ENCODE assay signal across 14 cellular contexts in the genomic region with DNA sequence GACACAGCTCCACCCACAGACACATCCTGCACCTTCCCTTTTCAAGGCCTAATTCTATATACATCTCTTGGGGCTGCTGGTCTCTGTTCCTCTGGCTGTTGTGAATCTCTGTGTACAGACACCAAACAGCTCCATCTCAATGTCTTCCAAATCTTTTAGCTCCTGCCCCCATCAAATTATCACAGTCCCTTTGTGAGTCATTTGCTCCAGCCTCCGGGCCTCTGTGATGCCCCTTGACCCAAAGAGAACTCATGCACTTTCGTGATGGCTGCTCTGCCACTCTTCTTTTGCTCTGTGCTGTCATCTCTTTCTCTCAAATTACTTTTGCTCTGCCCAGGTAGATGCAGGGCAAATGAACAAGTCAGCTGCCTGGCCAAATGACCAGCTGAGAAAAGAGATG.
DNase-seq lines count a peak whose midpoint lies in the region; ATAC-seq and TF ChIP-seq lines count a peak whose summit lies in the region.
"Had no signal": no experiment of that assay in that cellular context is flagged by ENCODE, and none has a peak within 500 bp of the region (broad histone marks: within the 10 kb centered on the region; RNA-seq: fewer than 3 reads in every experiment).

No MANE protein-coding gene starts in this region.

- H3K36me3 ChIP-seq in HCT116 (ENCODE audit: control insufficient read depth in 1 of 2, insufficient read depth in 2 of 2, low read length in 2 of 2), result no peaks in the 10 kb centered on the region; a peak in 1 of 4 replicates
- H3K36me3 ChIP-seq: BE2C had no signal

- ATAC-seq in HCT116, result no peak; the same call in 1 of the 2 replicates
- ATAC-seq in HG03571 (IDR thresholded peaks at IDR 0.05; ENCODE audit: unreplicated experiment), result no peak

- H3K9me3 ChIP-seq in HCT116 (ENCODE audit: control insufficient read depth in 1 of 2, insufficient read depth in 1 of 2, low read depth in 1 of 2, low read length in 2 of 2), result no peaks in the 10 kb centered on the region
- H3K9me3 ChIP-seq: BE2C had no signal

- peaks cover 0 to 11% of the 10 kb centered on the region in 2 experiments; a peak in 1 of 4 replicates for H3K4me1 ChIP-seq in HCT116 (ENCODE audit: control insufficient read depth in 1 of 2, insufficient read depth in 2 of 2, low read length in 2 of 2)

- H3K27me3 Mint-ChIP-seq in mesothelial cell of epicardium (ENCODE audit: low read depth), result no peaks in the 10 kb centered on the region
- H3K27me3 Mint-ChIP-seq: CD4-positive, alpha-beta memory T cell had no signal

- POLR2A ChIA-PET in HCT116 (lab: Charles Lee), result no interaction called here
- POLR2A ChIA-PET in GM10248 (lab: Yijun Ruan, JAX), result no interaction called here

- no peak overlapping the region for H3K4me3 ChIP-seq in HCT116 (replicated peaks in 1 of 2; ENCODE audit: low read depth in 1 of 2, low read length in 2 of 2)

- H3K9me3 Mint-ChIP-seq in mesothelial cell of epicardium, result peaks cover 10% of the 10 kb centered on the region

- H3K4me2 ChIP-seq in HCT116 (ENCODE audit: low read length), result peak overlapping the region; percentile 11; the same call in 1 of the 2 replicates

- H3K9ac ChIP-seq in HCT116 (ENCODE audit: low read length), result no peak overlapping the region

- H3K27ac Mint-ChIP-seq in mesothelial cell of epicardium, result peak overlapping the region; percentile 0

- intact Hi-C loops in HCT116 (cut with micrococcal nuclease), result no loop called here

- peaks cover 2% of the 10 kb centered on the region for H3K36me3 Mint-ChIP-seq in mesothelial cell of epicardium
- H3K36me3 Mint-ChIP-seq: CD4-positive, alpha-beta memory T cell had no signal

- no peak overlapping the region for H3K27ac ChIP-seq in HCT116 (ENCODE audit: low read depth, low read length)
- H3K27ac ChIP-seq: C4-2B had no signal

- RAD21 ChIA-PET in HCT116 (lab: Charles Lee; ENCODE audit: low non-redundant PET in 1 of 2, low total read pairs in 2 of 2, uncharacterized antibody in 2 of 2, unreplicated experiment in 2 of 2), result no interaction called here

- TF ChIP-seq CTCF in HCT116 (IDR thresholded peaks at IDR 0.05 in 2 of 3, conservative IDR thresholded peaks at IDR 0.05 in 1 of 3; ENCODE audit: borderline replicate concordance in 1 of 3, insufficient read depth in 1 of 3, low read depth in 2 of 3, low read length in 2 of 3), result no peak
- no peak for TF ChIP-seq CTCF in mesothelial cell of epicardium (IDR thresholded peaks at IDR 0.05; ENCODE audit: unreplicated experiment)
- no peak for TF ChIP-seq CTCF in GM10248 (IDR thresholded peaks at IDR 0.05; ENCODE audit: control extremely low read depth, extremely low read depth, low read depth, missing control alignments)

- no peak overlapping the region for H3K4me3 Mint-ChIP-seq in mesothelial cell of epicardium
- H3K4me3 Mint-ChIP-seq: CD4-positive, alpha-beta memory T cell had no signal

- TF ChIP-seq RAD21 in HCT116 (IDR thresholded peaks at IDR 0.05; ENCODE audit: low read depth), result no peak

- peaks cover 38% of the 10 kb centered on the region for H3K4me1 Mint-ChIP-seq in mesothelial cell of epicardium
- H3K4me1 Mint-ChIP-seq: CD4-positive, alpha-beta memory T cell had no signal

- H3K79me2 ChIP-seq in HCT116 (ENCODE audit: insufficient read depth, low read length), result no peaks in the 10 kb centered on the region

- peak overlapping the region; percentile 65 for H2AFZ ChIP-seq in HCT116 (ENCODE audit: low read depth, low read length, poor library complexity, severe bottlenecking)

- no peaks in the 10 kb centered on the region for H3K27me3 ChIP-seq in HCT116 (ENCODE audit: insufficient read depth, low read length)
- H3K27me3 ChIP-seq: BE2C had no signal

- no TSS peak for BruUV-seq in HCT116 (replicated peaks; lab: Mats Ljungman, UMichigan)

- CTCF ChIA-PET in HCT116 (lab: Charles Lee) (no interaction called here), GM10248 (lab: Yijun Ruan, JAX) (no interaction called here)

- H4K20me1 ChIP-seq in HCT116 (ENCODE audit: insufficient read depth), result no peaks in the 10 kb centered on the region

- no peak for DNase-seq in HCT116 (ENCODE audit: low read depth, low spot score)
- DNase-seq in RPMI7951 (ENCODE audit: low read depth), result peak; percentile 57
- DNase-seq in mesothelial cell of epicardium (ENCODE audit: low spot score in 2 of 2, unreplicated experiment in 2 of 2), result no peak
- DNase-seq in amygdala (lab: John Stamatoyannopoulos, UW), result no peak
- no peak for DNase-seq in NCI-H2227 treated with DMSO at 0.1 percent for 48 hours (lab: John Stamatoyannopoulos, UW)
- no peak for DNase-seq in GM10248 (ENCODE audit: extremely low spot score)
- DNase-seq: BE2C; CD4-positive, alpha-beta memory T cell; DMS153; DMS79 treated with DMSO at 0.1 percent for 48 hours; GDM1; H7 had no signal

- H3K9me2 ChIP-seq in HCT116 (ENCODE audit: insufficient read depth), result 0 out of 2 replicates have a peak, but pooled peaks cover 3% of the 10 kb centered on the region

- no peak for TF ChIP-seq POLR2A in HCT116 (IDR thresholded peaks at IDR 0.05; ENCODE audit: borderline replicate concordance, extremely low read depth, insufficient read depth, insufficient read length)

TF ChIP-seq in HCT116, 20 proteins besides CTCF, POLR2A, EP300 and RAD21:
- TF ChIP-seq ZFX (IDR thresholded peaks at IDR 0.05), result no peak
- TF ChIP-seq, protein P1, sequence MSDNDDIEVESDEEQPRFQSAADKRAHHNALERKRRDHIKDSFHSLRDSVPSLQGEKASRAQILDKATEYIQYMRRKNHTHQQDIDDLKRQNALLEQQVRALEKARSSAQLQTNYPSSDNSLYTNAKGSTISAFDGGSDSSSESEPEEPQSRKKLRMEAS (IDR thresholded peaks at IDR 0.05), result no peak
- TF ChIP-seq ZNF274 (IDR thresholded peaks at IDR 0.05; ENCODE audit: low read depth, low read length), result no peak
- no peak for TF ChIP-seq TCF7L2 (IDR thresholded peaks at IDR 0.05; ENCODE audit: borderline replicate concordance, extremely low read depth, insufficient read depth, insufficient read length)
- no peak for TF ChIP-seq EZH2phosphoT487 (IDR thresholded peaks at IDR 0.05; ENCODE audit: borderline replicate concordance)
- TF ChIP-seq EGR1 (IDR thresholded peaks at IDR 0.05; ENCODE audit: low read depth), result no peak
- no peak for TF ChIP-seq POLR2AphosphoS5 (IDR thresholded peaks at IDR 0.05; ENCODE audit: low read depth, low read length)
- TF ChIP-seq CBX3 (IDR thresholded peaks at IDR 0.05; ENCODE audit: low read depth), result no peak
- TF ChIP-seq JUND (IDR thresholded peaks at IDR 0.05), result no peak
- TF ChIP-seq CEBPB (IDR thresholded peaks at IDR 0.05; ENCODE audit: low read depth), result no peak
- no peak for TF ChIP-seq SRF (IDR thresholded peaks at IDR 0.05; ENCODE audit: low read depth)
